ENCODE assay signal across 1 cellular context in genomic region chr1:42777860-42778259, GRCh38.
TF ChIP-seq lines count a peak whose summit lies in the region.

No MANE protein-coding gene starts in this region.

TF ChIP-seq in A549, 52 proteins besides CTCF, POLR2A, EP300 and RAD21:
- TF ChIP-seq KDM5A (IDR thresholded peaks at IDR 0.05): no peak
- peak; percentile 64 for TF ChIP-seq SMC3 (IDR thresholded peaks at IDR 0.05)
